ENCODE assay signal across 35 cellular contexts in the genomic region with DNA sequence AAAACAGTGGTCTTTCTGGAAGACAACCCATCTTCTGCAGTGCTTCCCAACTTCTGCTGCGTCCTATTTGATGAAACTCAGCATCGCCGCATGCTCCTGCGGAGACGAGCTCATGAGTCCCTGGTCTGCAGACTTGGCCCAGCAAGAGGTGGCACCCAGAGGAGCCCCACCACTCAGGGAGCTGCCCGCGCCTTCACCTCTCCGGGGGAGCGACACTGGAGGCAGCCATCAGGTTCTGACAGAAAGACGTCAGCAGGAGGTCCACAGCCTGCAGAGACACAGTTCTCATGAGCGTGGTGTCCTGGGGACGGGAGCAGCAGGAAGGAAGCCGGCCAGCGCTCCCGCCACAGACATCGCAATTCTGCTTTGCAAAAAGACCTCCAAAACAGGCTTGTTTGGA.
"Had no signal": no experiment of that assay in that cellular context is flagged by ENCODE, and none has a peak within 500 bp of the region (broad histone marks: within the 10 kb centered on the region; RNA-seq: fewer than 3 reads in every experiment).

No MANE protein-coding gene starts in this region.

- H3K4me1 Mint-ChIP-seq: activated T-helper 17 cell treated with anti-CD3 and anti-CD28 coated beads, Interleukin-2, amount 50 U/mL, for 72 hours; WTC11 had no signal

- H3K27ac Mint-ChIP-seq: activated CD4-positive, alpha-beta memory T cell treated with anti-CD3 and anti-CD28 coated beads, Interleukin-2, amount 10 ng/mL, durations not matched to agents 7 days and 5 days; activated CD4-positive, alpha-beta T cell treated with anti-CD3 and anti-CD28 coated beads for 36 hours; activated CD4-positive, alpha-beta T cell treated with anti-CD3 and anti-CD28 coated beads, Interleukin-2, amount 10 ng/mL, durations not matched to agents 7 days and 5 days; activated CD8-positive, alpha-beta memory T cell treated with anti-CD3 and anti-CD28 coated beads, Interleukin-2, amount 10 ng/mL, durations not matched to agents 7 days and 5 days; activated CD8-positive, alpha-beta T cell treated with anti-CD3 and anti-CD28 coated beads, Interleukin-2, amount 10 ng/mL, durations not matched to agents 7 days and 5 days; activated naive CD4-positive, alpha-beta T cell treated with anti-CD3 and anti-CD28 coated beads for 36 hours; activated naive CD8-positive, alpha-beta T cell treated with anti-CD3 and anti-CD28 coated beads for 36 hours; activated T-cell treated with anti-CD3 and anti-CD28 coated beads, Interleukin-2, amount 50 U/mL, for 24 hours; activated T-helper 17 cell treated with anti-CD3 and anti-CD28 coated beads, Interleukin-2, amount 50 U/mL, for 72 hours; T-helper 1 cell treated with Interleukin-12 subunit alpha and Interleukin-12 subunit beta and Interleukin-4 antibody, amounts not matched to agents 30 μg/mL and 1 μg/mL, for 36 hours; T-helper 2 cell treated with Interferon-gamma antibody and Interleukin-4, amounts not matched to agents 5 μg/mL and 100 μg/mL, for 36 hours; WTC11 had no signal

- H3K27me3 ChIP-seq: adrenal gland, body of pancreas, brain microvascular endothelial cell, breast epithelium had no signal

- H3K4me1 ChIP-seq: adrenal gland, body of pancreas, breast epithelium had no signal

- H3K4me3 Mint-ChIP-seq: activated CD4-positive, alpha-beta memory T cell treated with anti-CD3 and anti-CD28 coated beads, Interleukin-2, amount 10 ng/mL, durations not matched to agents 7 days and 5 days; activated CD4-positive, alpha-beta T cell treated with anti-CD3 and anti-CD28 coated beads for 36 hours; activated CD4-positive, alpha-beta T cell treated with anti-CD3 and anti-CD28 coated beads, Interleukin-2, amount 10 ng/mL, durations not matched to agents 7 days and 5 days; activated CD8-positive, alpha-beta memory T cell treated with anti-CD3 and anti-CD28 coated beads, Interleukin-2, amount 10 ng/mL, durations not matched to agents 7 days and 5 days; activated CD8-positive, alpha-beta T cell treated with anti-CD3 and anti-CD28 coated beads, Interleukin-2, amount 10 ng/mL, durations not matched to agents 7 days and 5 days; activated naive CD4-positive, alpha-beta T cell treated with anti-CD3 and anti-CD28 coated beads for 36 hours; activated naive CD8-positive, alpha-beta T cell treated with anti-CD3 and anti-CD28 coated beads for 36 hours; activated T-cell treated with anti-CD3 and anti-CD28 coated beads, Interleukin-2, amount 50 U/mL, for 24 hours; activated T-helper 17 cell treated with anti-CD3 and anti-CD28 coated beads, Interleukin-2, amount 50 U/mL, for 72 hours; T-helper 1 cell treated with Interleukin-12 subunit alpha and Interleukin-12 subunit beta and Interleukin-4 antibody, amounts not matched to agents 30 μg/mL and 1 μg/mL, for 36 hours; T-helper 2 cell treated with Interferon-gamma antibody and Interleukin-4, amounts not matched to agents 5 μg/mL and 100 μg/mL, for 36 hours; WTC11 had no signal

- H3K9me3 Mint-ChIP-seq: activated CD4-positive, alpha-beta memory T cell treated with anti-CD3 and anti-CD28 coated beads, Interleukin-2, amount 10 ng/mL, durations not matched to agents 7 days and 5 days; activated CD4-positive, alpha-beta T cell treated with anti-CD3 and anti-CD28 coated beads, Interleukin-2, amount 10 ng/mL, durations not matched to agents 7 days and 5 days; activated naive CD4-positive, alpha-beta T cell treated with anti-CD3 and anti-CD28 coated beads for 36 hours; activated naive CD4-positive, alpha-beta T cell treated with anti-CD3 and anti-CD28 coated beads, Interleukin-2, amount 50 U/mL, for 72 hours; activated naive CD8-positive, alpha-beta T cell treated with anti-CD3 and anti-CD28 coated beads for 36 hours; activated T-cell treated with anti-CD3 and anti-CD28 coated beads, Interleukin-2, amount 50 U/mL, for 24 hours; activated T-helper 17 cell treated with anti-CD3 and anti-CD28 coated beads, Interleukin-2, amount 50 U/mL, for 72 hours; T-helper 1 cell treated with Interleukin-12 subunit alpha and Interleukin-12 subunit beta and Interleukin-4 antibody, amounts not matched to agents 30 μg/mL and 1 μg/mL, for 36 hours; T-helper 2 cell treated with Interferon-gamma antibody and Interleukin-4, amounts not matched to agents 5 μg/mL and 100 μg/mL, for 36 hours; WTC11 had no signal

- H3K4me3 ChIP-seq: adrenal gland, body of pancreas, breast epithelium had no signal

- H3K36me3 ChIP-seq: adrenal gland, brain microvascular endothelial cell, breast epithelium had no signal

- DNase-seq: activated CD4-positive, alpha-beta memory T cell treated with anti-CD3 and anti-CD28 coated beads, Interleukin-2, amount 10 ng/mL, durations not matched to agents 7 days and 5 days; activated CD4-positive, alpha-beta T cell treated with anti-CD3 and anti-CD28 coated beads for 1 hour; activated CD4-positive, alpha-beta T cell treated with anti-CD3 and anti-CD28 coated beads for 36 hours; activated CD4-positive, alpha-beta T cell treated with anti-CD3 and anti-CD28 coated beads for 48 hours; activated CD4-positive, alpha-beta T cell treated with anti-CD3 and anti-CD28 coated beads, Interleukin-2, amount 10 ng/mL, durations not matched to agents 7 days and 5 days; activated CD4-positive, alpha-beta T cell treated with anti-CD3 and anti-CD28 coated beads, Interleukin-2, amount 50 U/mL, for 48 hours; activated CD4-positive, CD25-positive, alpha-beta regulatory T cell; activated CD8-positive, alpha-beta memory T cell treated with anti-CD3 and anti-CD28 coated beads for 24 hours; activated CD8-positive, alpha-beta memory T cell treated with anti-CD3 and anti-CD28 coated beads, Interleukin-2, amount 10 ng/mL, durations not matched to agents 7 days and 5 days; activated CD8-positive, alpha-beta memory T cell treated with anti-CD3 and anti-CD28 coated beads, Interleukin-2, amount 50 U/mL, for 48 hours; activated CD8-positive, alpha-beta T cell treated with anti-CD3 and anti-CD28 coated beads, Interleukin-2, amount 10 ng/mL, durations not matched to agents 7 days and 5 days; activated effector memory CD4-positive, alpha-beta T cell treated with anti-CD3 and anti-CD28 coated beads, Interleukin-2, amount 50 U/mL, for 16 hours; activated gamma-delta T cell treated with Interleukin-2 at 50 U/mL for 16 hours; activated naive CD4-positive, alpha-beta T cell; activated naive CD4-positive, alpha-beta T cell treated with anti-CD3 and anti-CD28 coated beads for 36 hours; activated naive CD4-positive, alpha-beta T cell treated with anti-CD3 and anti-CD28 coated beads, Interleukin-2, amount 50 U/mL, for 16 hours; activated naive CD8-positive, alpha-beta T cell treated with anti-CD3 and anti-CD28 coated beads for 36 hours; activated T-cell treated with anti-CD3 and anti-CD28 coated beads, Interleukin-2, amount 50 U/mL, for 24 hours; activated T-cell treated with anti-CD3 and anti-CD28 coated beads, Interleukin-2, amount 50 U/mL, for 48 hours; adrenal gland; amniotic stem cell; aorta; body of pancreas; brain microvascular endothelial cell; central memory CD4-positive, alpha-beta T cell; T-helper 1 cell; T-helper 2 cell; T-helper 9 cell had no signal

- H3K27me3 Mint-ChIP-seq: activated CD4-positive, alpha-beta memory T cell treated with anti-CD3 and anti-CD28 coated beads, Interleukin-2, amount 10 ng/mL, durations not matched to agents 7 days and 5 days; activated CD4-positive, alpha-beta T cell treated with anti-CD3 and anti-CD28 coated beads for 36 hours; activated CD4-positive, alpha-beta T cell treated with anti-CD3 and anti-CD28 coated beads, Interleukin-2, amount 10 ng/mL, durations not matched to agents 7 days and 5 days; activated CD8-positive, alpha-beta memory T cell treated with anti-CD3 and anti-CD28 coated beads, Interleukin-2, amount 10 ng/mL, durations not matched to agents 7 days and 5 days; activated naive CD8-positive, alpha-beta T cell treated with anti-CD3 and anti-CD28 coated beads for 36 hours; activated T-cell treated with anti-CD3 and anti-CD28 coated beads, Interleukin-2, amount 50 U/mL, for 24 hours; activated T-helper 17 cell treated with anti-CD3 and anti-CD28 coated beads, Interleukin-2, amount 50 U/mL, for 72 hours had no signal

- H3K27ac ChIP-seq: adrenal gland, body of pancreas, brain microvascular endothelial cell, breast epithelium, VCaP had no signal

- H3K9me3 ChIP-seq: adrenal gland, body of pancreas, breast epithelium had no signal
